ENCODE assay signal across 1 cellular context in the genomic region with DNA sequence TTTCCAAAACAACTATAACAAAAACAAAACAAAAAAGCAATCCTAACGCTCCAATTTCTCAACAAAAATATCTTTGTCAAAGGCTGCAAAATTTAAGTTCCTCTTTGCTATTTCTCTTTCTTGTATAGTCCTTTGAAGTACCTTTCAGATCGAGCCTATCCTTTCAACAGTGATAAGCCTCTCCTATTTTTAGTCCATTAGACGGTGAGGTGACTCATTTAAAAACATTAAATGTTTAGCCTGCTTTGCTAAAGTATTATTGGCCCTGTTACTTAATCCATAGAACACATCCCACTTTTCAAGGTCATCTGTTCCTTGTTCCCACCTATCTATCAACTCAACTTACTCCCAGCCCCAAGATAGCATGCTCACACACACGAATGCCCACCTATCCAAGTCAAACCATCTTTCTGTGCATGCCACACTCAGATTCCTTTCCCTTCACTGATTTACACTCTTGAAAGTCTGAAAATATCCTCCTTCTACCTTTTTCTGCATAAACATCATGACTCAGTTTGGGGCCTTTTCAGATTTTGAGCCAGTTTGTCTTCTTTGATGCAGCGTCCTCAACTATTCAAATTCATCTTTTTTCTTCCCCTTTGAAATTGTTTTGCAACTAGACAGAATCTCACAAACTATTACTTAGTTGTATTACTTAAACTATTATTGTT.
TF ChIP-seq lines count a peak whose summit lies in the region.

No MANE protein-coding gene starts in this region.

TF ChIP-seq in IMR-90, 13 proteins besides CTCF, POLR2A, EP300 and RAD21:
- TF ChIP-seq, protein P1, sequence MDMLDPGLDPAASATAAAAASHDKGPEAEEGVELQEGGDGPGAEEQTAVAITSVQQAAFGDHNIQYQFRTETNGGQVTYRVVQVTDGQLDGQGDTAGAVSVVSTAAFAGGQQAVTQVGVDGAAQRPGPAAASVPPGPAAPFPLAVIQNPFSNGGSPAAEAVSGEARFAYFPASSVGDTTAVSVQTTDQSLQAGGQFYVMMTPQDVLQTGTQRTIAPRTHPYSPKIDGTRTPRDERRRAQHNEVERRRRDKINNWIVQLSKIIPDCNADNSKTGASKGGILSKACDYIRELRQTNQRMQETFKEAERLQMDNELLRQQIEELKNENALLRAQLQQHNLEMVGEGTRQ (IDR thresholded peaks at IDR 0.05; ENCODE audit: low read depth, low read length), result no peak
- TF ChIP-seq RFX5 (IDR thresholded peaks at IDR 0.05; ENCODE audit: low read depth, low read length) (no peak), CHD1 (IDR thresholded peaks at IDR 0.05; ENCODE audit: low read depth, low read length) (no peak), MXI1 (IDR thresholded peaks at IDR 0.05; ENCODE audit: borderline replicate concordance, low read depth, low read length) (no peak), FOS (IDR thresholded peaks at IDR 0.05; ENCODE audit: low read depth, low read length) (no peak), SMC3 (IDR thresholded peaks at IDR 0.05; ENCODE audit: low read depth, low read length) (no peak), MAFK (IDR thresholded peaks at IDR 0.05; ENCODE audit: low read depth, low read length) (no peak), BHLHE40 (IDR thresholded peaks at IDR 0.05; ENCODE audit: low read depth, low read length) (no peak), RCOR1 (IDR thresholded peaks at IDR 0.05; ENCODE audit: insufficient replicate concordance, low read length) (no peak), CEBPB (IDR thresholded peaks at IDR 0.05; ENCODE audit: low read depth, low read length) (no peak), NFE2L2 (IDR thresholded peaks at IDR 0.05; ENCODE audit: low read depth, low read length) (no peak), MAZ (IDR thresholded peaks at IDR 0.05; ENCODE audit: borderline replicate concordance, low read depth, low read length) (no peak)
- TF ChIP-seq, protein P2, sequence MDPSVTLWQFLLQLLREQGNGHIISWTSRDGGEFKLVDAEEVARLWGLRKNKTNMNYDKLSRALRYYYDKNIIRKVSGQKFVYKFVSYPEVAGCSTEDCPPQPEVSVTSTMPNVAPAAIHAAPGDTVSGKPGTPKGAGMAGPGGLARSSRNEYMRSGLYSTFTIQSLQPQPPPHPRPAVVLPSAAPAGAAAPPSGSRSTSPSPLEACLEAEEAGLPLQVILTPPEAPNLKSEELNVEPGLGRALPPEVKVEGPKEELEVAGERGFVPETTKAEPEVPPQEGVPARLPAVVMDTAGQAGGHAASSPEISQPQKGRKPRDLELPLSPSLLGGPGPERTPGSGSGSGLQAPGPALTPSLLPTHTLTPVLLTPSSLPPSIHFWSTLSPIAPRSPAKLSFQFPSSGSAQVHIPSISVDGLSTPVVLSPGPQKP (IDR thresholded peaks at IDR 0.05; ENCODE audit: borderline replicate concordance, low read depth, low read length), result no peak
